ENCODE assay signal across 26 cellular contexts in the genomic region with DNA sequence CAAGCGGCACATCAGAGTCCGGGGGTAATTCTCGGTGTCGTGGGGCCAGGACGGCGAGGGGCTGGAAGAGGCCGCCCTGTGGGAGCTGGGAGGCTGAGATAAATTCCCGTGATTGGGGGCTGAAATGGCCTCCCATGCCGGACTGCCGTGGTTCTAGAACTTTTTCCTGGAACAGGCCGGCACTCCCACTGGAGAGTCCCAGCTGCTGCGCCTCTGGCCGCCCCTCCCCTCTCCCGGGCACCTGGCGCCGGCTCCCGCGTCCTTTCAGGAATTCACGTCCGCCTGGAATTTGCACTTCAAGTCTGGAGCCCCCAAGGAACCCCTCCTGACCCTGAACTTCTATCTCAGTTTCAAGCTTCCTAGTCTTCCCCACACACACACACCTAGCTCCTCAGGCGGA. TPM values are rescaled to one million over a fixed set of nuclear protein-coding genes. Genes with fewer than 3 reads are reported as not detected.
DNase-seq lines count a peak whose midpoint lies in the region; ATAC-seq and TF ChIP-seq lines count a peak whose summit lies in the region.
"Had no signal": no experiment of that assay in that cellular context is flagged by ENCODE, and none has a peak within 500 bp of the region (broad histone marks: within the 10 kb centered on the region; RNA-seq: fewer than 3 reads in every experiment).

No MANE protein-coding gene starts in this region.

- POLR2A ChIA-PET in WTC11 (lab: Charles Lee): interaction anchor here (0.6 to 5.3 kb wide), 10 partner anchors 9 to 80 kb away, joined by 3 to 41 read pairs (median 4); a partner anchor contains a TSS

- no peaks in the 10 kb centered on the region for H3K9me3 ChIP-seq in thoracic aorta
- H3K9me3 ChIP-seq: MG63, suprapubic skin had no signal

- ATAC-seq in WTC11 (peak; percentile 7), thoracic aorta (ENCODE audit: insufficient number of reproducible peaks, low FRiP score, low read depth) (no peak), GM19395 (IDR thresholded peaks at IDR 0.05; ENCODE audit: unreplicated experiment) (no peak), GM21367 (IDR thresholded peaks at IDR 0.05; ENCODE audit: unreplicated experiment) (no peak)
- ATAC-seq: activated CD8-positive, alpha-beta memory T cell treated with anti-CD3 and anti-CD28 coated beads, Interleukin-2, amount 10 ng/mL, durations not matched to agents 7 days and 5 days; activated T-helper 17 cell treated with anti-CD3 and anti-CD28 coated beads, Interleukin-2, amount 50 U/mL, for 72 hours; naive thymus-derived CD4-positive, alpha-beta T cell had no signal

- H3K27ac ChIP-seq in thoracic aorta: no peak overlapping the region
- H3K27ac ChIP-seq: suprapubic skin had no signal

- H3K36me3 Mint-ChIP-seq in WTC11 (peaks cover 43% of the 10 kb centered on the region), nephron progenitor cell (ENCODE audit: low read depth) (no peaks in the 10 kb centered on the region)
- H3K36me3 Mint-ChIP-seq: activated CD8-positive, alpha-beta memory T cell treated with anti-CD3 and anti-CD28 coated beads, Interleukin-2, amount 10 ng/mL, durations not matched to agents 7 days and 5 days; brain; IgD-negative memory B cell; naive thymus-derived CD4-positive, alpha-beta T cell had no signal

- no peaks in the 10 kb centered on the region for H3K27me3 ChIP-seq in thoracic aorta (replicated peaks; ENCODE audit: insufficient read depth)
- H3K27me3 ChIP-seq: MG63, suprapubic skin had no signal

- CTCF ChIA-PET in WTC11 (lab: Charles Lee): interaction anchor here (1.1 to 6.1 kb wide), 3 partner anchors 19 to 115 kb away, joined by 3 to 55 read pairs (median 5); no protein-coding TSS in a partner anchor

- H3K9me3 Mint-ChIP-seq in WTC11 (no peaks in the 10 kb centered on the region), nephron progenitor cell (no peaks in the 10 kb centered on the region)
- H3K9me3 Mint-ChIP-seq: activated T-helper 17 cell treated with anti-CD3 and anti-CD28 coated beads, Interleukin-2, amount 50 U/mL, for 72 hours; CD4-positive, alpha-beta T cell; IgD-negative memory B cell; naive thymus-derived CD4-positive, alpha-beta T cell had no signal

- H3K27ac Mint-ChIP-seq in WTC11 (peak overlapping the region; percentile 100), nephron progenitor cell (no peak overlapping the region)
- H3K27ac Mint-ChIP-seq: activated CD8-positive, alpha-beta memory T cell treated with anti-CD3 and anti-CD28 coated beads, Interleukin-2, amount 10 ng/mL, durations not matched to agents 7 days and 5 days; activated T-helper 17 cell treated with anti-CD3 and anti-CD28 coated beads, Interleukin-2, amount 50 U/mL, for 72 hours; brain; CD4-positive, alpha-beta T cell; IgD-negative memory B cell; naive thymus-derived CD4-positive, alpha-beta T cell had no signal

- TF ChIP-seq CTCF in WTC11 (IDR thresholded peaks at IDR 0.05) (no peak), nephron progenitor cell (IDR thresholded peaks at IDR 0.05) (no peak), thoracic aorta (IDR thresholded peaks at IDR 0.05) (no peak)

- no peaks in the 10 kb centered on the region for H3K36me3 ChIP-seq in thoracic aorta
- H3K36me3 ChIP-seq: MG63, suprapubic skin had no signal

- peak overlapping the region; percentile 90 for H3K4me3 ChIP-seq in iPS-11a (ENCODE audit: low read depth, low read length)
- H3K4me3 ChIP-seq in thoracic aorta: peak overlapping the region; percentile 9
- H3K4me3 ChIP-seq: MG63, suprapubic skin had no signal

- H3K4me1 ChIP-seq in thoracic aorta (ENCODE audit: control insufficient read depth in 1 of 2, low read depth in 2 of 2): no peaks in the 10 kb centered on the region
- H3K4me1 ChIP-seq: suprapubic skin had no signal

- H3K4me1 Mint-ChIP-seq in WTC11: peaks cover 66% of the 10 kb centered on the region
- peaks cover 61% of the 10 kb centered on the region for H3K4me1 Mint-ChIP-seq in nephron progenitor cell
- H3K4me1 Mint-ChIP-seq: activated CD8-positive, alpha-beta memory T cell treated with anti-CD3 and anti-CD28 coated beads, Interleukin-2, amount 10 ng/mL, durations not matched to agents 7 days and 5 days; activated T-helper 17 cell treated with anti-CD3 and anti-CD28 coated beads, Interleukin-2, amount 50 U/mL, for 72 hours; IgD-negative memory B cell had no signal

- no peaks in the 10 kb centered on the region; the same call in 1 of the 2 replicates for H3K27me3 Mint-ChIP-seq in WTC11 (ENCODE audit: low read depth)
- H3K27me3 Mint-ChIP-seq in nephron progenitor cell (ENCODE audit: low read depth, poor library complexity): peaks cover 85% of the 10 kb centered on the region

- peak; percentile 82 for DNase-seq in WTC11 (ENCODE audit: low spot score)
- peak; percentile 55 for DNase-seq in nephron progenitor cell
- DNase-seq in thoracic aorta (ENCODE audit: low spot score): no peak
- DNase-seq in COR-L47 (lab: John Stamatoyannopoulos, UW): no peak
- DNase-seq: activated CD4-positive, alpha-beta T cell treated with anti-CD3 and anti-CD28 coated beads for 4 hours; activated CD8-positive, alpha-beta memory T cell treated with anti-CD3 and anti-CD28 coated beads, Interleukin-2, amount 10 ng/mL, durations not matched to agents 7 days and 5 days; CD4-positive, alpha-beta T cell; cortex of kidney; DMS79 treated with DMSO at 0.1 percent for 48 hours; MG63; naive thymus-derived CD4-positive, alpha-beta T cell; NCI-H1436; NCI-H2171 treated with DMSO at 0.1 percent for 48 hours; NCI-H526 treated with DMSO at 0.1 percent for 48 hours; posterior cingulate gyrus; stimulated activated CD4-positive, alpha-beta T cell treated with anti-CD3 and anti-CD28 coated beads, Interleukin-12 subunit alpha, Interleukin-12 subunit beta, amount 100 ng/mL, for 4 hours; SW 1271 had no signal

- H3K4me3 Mint-ChIP-seq in WTC11 (peak overlapping the region; percentile 86), nephron progenitor cell (peak overlapping the region; percentile 73)
- H3K4me3 Mint-ChIP-seq: activated CD8-positive, alpha-beta memory T cell treated with anti-CD3 and anti-CD28 coated beads, Interleukin-2, amount 10 ng/mL, durations not matched to agents 7 days and 5 days; activated T-helper 17 cell treated with anti-CD3 and anti-CD28 coated beads, Interleukin-2, amount 50 U/mL, for 72 hours; CD4-positive, alpha-beta T cell; IgD-negative memory B cell; naive thymus-derived CD4-positive, alpha-beta T cell had no signal

TF ChIP-seq in WTC11, 78 proteins besides CTCF, POLR2A, EP300 and RAD21:
- TF ChIP-seq MYBL2 (CRISPR knock-in tag; IDR thresholded peaks at IDR 0.05) (0 out of 2 replicates have a peak, but pooled peaks have one; percentile 23), NFYB (CRISPR knock-in tag; conservative IDR thresholded peaks at IDR 0.05; ENCODE audit: low read depth) (0 out of 2 replicates have a peak, but pooled peaks have one; percentile 14), ZNF138 (CRISPR knock-in tag; conservative IDR thresholded peaks at IDR 0.05) (no peak), EMX1 (CRISPR knock-in tag; IDR thresholded peaks at IDR 0.05) (no peak), FOXK1 (CRISPR knock-in tag; IDR thresholded peaks at IDR 0.05) (peak; percentile 55; the same call in 1 of the 2 replicates), GTF2I (CRISPR knock-in tag; conservative IDR thresholded peaks at IDR 0.05) (no peak)
- TF ChIP-seq, protein P1, sequence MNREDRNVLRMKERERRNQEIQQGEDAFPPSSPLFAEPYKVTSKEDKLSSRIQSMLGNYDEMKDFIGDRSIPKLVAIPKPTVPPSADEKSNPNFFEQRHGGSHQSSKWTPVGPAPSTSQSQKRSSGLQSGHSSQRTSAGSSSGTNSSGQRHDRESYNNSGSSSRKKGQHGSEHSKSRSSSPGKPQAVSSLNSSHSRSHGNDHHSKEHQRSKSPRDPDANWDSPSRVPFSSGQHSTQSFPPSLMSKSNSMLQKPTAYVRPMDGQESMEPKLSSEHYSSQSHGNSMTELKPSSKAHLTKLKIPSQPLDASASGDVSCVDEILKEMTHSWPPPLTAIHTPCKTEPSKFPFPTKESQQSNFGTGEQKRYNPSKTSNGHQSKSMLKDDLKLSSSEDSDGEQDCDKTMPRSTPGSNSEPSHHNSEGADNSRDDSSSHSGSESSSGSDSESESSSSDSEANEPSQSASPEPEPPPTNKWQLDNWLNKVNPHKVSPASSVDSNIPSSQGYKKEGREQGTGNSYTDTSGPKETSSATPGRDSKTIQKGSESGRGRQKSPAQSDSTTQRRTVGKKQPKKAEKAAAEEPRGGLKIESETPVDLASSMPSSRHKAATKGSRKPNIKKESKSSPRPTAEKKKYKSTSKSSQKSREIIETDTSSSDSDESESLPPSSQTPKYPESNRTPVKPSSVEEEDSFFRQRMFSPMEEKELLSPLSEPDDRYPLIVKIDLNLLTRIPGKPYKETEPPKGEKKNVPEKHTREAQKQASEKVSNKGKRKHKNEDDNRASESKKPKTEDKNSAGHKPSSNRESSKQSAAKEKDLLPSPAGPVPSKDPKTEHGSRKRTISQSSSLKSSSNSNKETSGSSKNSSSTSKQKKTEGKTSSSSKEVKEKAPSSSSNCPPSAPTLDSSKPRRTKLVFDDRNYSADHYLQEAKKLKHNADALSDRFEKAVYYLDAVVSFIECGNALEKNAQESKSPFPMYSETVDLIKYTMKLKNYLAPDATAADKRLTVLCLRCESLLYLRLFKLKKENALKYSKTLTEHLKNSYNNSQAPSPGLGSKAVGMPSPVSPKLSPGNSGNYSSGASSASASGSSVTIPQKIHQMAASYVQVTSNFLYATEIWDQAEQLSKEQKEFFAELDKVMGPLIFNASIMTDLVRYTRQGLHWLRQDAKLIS (CRISPR knock-in tag; IDR thresholded peaks at IDR 0.05; ENCODE audit: borderline replicate concordance): 0 out of 2 replicates have a peak, but pooled peaks have one; percentile 28

RNA-seq across cellular contexts. Expression of a gene that starts 10.8 kb away (rescaled TPM):
- total RNA-seq in WTC11 (2021) (4.0 to 4.9 TPM (median 4.9 TPM) in 3 replicates), thoracic aorta (under 1 TPM; under 0.01 to 0.42 TPM)
- total RNA-seq: activated T-helper 17 cell treated with anti-CD3 and anti-CD28 coated beads, Interleukin-2, amount 50 U/mL, for 72 hours had no signal

RNA-seq across cellular contexts. Expression of a gene that starts 35.4 kb away (rescaled TPM):
- total RNA-seq in WTC11 (2021): 0.09 to 0.14 TPM (median 0.13 TPM) in 3 replicates
- not detected for total RNA-seq in thoracic aorta
- total RNA-seq: activated CD8-positive, alpha-beta memory T cell treated with anti-CD3 and anti-CD28 coated beads, Interleukin-2, amount 10 ng/mL, durations not matched to agents 7 days and 5 days; activated T-helper 17 cell treated with anti-CD3 and anti-CD28 coated beads, Interleukin-2, amount 50 U/mL, for 72 hours; CD4-positive, alpha-beta T cell; fibroblast of villous mesenchyme; lung microvascular endothelial cell; naive thymus-derived CD4-positive, alpha-beta T cell had no signal

Comparison
In these comparisons a context has a peak if more than half of its experiments do, and no peak if none do; other contexts are left out.
1. DNase-seq: peak in WTC11 (single experiment) and nephron progenitor cell (single experiment); none in thoracic aorta (single experiment) and COR-L47 (single experiment).